Comparison of ENCODE assay signal across 17 cellular contexts in genomic region chr9:18920141-18920611, GRCh38.
"Had no signal": no experiment of that assay in that cellular context is flagged by ENCODE, and none has a peak within 500 bp of the region (broad histone marks: within the 10 kb centered on the region; RNA-seq: fewer than 3 reads in every experiment).

No MANE protein-coding gene starts in this region.

- H3K4me1 Mint-ChIP-seq: activated naive CD4-positive, alpha-beta T cell treated with anti-CD3 and anti-CD28 coated beads, Interleukin-2, amount 50 U/mL, for 24 hours had no signal

- H3K27me3 Mint-ChIP-seq: activated naive CD4-positive, alpha-beta T cell treated with anti-CD3 and anti-CD28 coated beads, Interleukin-2, amount 50 U/mL, for 24 hours; type B pancreatic cell had no signal

- H3K27ac ChIP-seq: dorsolateral prefrontal cortex had no signal

- H3K4me3 Mint-ChIP-seq: activated CD8-positive, alpha-beta T cell treated with anti-CD3 and anti-CD28 coated beads for 36 hours; activated naive CD4-positive, alpha-beta T cell treated with anti-CD3 and anti-CD28 coated beads, Interleukin-2, amount 50 U/mL, for 24 hours; activated T-cell treated with anti-CD3 and anti-CD28 coated beads, Interleukin-2, amount 50 U/mL, for 4 hours; endodermal cell; type B pancreatic cell; WTC11 had no signal

- ATAC-seq: activated CD8-positive, alpha-beta T cell treated with anti-CD3 and anti-CD28 coated beads for 36 hours; activated T-cell treated with anti-CD3 and anti-CD28 coated beads, Interleukin-2, amount 50 U/mL, for 4 hours; left cardiac atrium; stimulated activated naive CD8-positive, alpha-beta T cell treated with anti-CD3 and anti-CD28 coated beads, Interleukin-15, Interleukin-2, amounts not matched to agents 100 U/mL and 50 U/mL, for 24 hours; WTC11 had no signal

- H3K4me3 ChIP-seq: dorsolateral prefrontal cortex, smooth muscle cell had no signal

- H3K27ac Mint-ChIP-seq: activated CD8-positive, alpha-beta T cell treated with anti-CD3 and anti-CD28 coated beads for 36 hours; activated naive CD4-positive, alpha-beta T cell treated with anti-CD3 and anti-CD28 coated beads, Interleukin-2, amount 50 U/mL, for 24 hours; endodermal cell; type B pancreatic cell; WTC11 had no signal

- H3K27me3 ChIP-seq: dorsolateral prefrontal cortex had no signal

- H3K36me3 Mint-ChIP-seq: activated naive CD4-positive, alpha-beta T cell treated with anti-CD3 and anti-CD28 coated beads, Interleukin-2, amount 50 U/mL, for 24 hours; type B pancreatic cell; WTC11 had no signal

- DNase-seq: activated CD4-positive, alpha-beta T cell treated with anti-CD3 and anti-CD28 coated beads for 4 hours; activated CD8-positive, alpha-beta T cell treated with anti-CD3 and anti-CD28 coated beads for 36 hours; activated effector memory CD4-positive, alpha-beta T cell treated with Interleukin-2 at 50 U/mL for 16 hours; activated T-cell treated with anti-CD3 and anti-CD28 coated beads, Interleukin-2, amount 50 U/mL, for 4 hours; dorsolateral prefrontal cortex; endodermal cell; foreskin melanocyte; left cardiac atrium; midbrain; posterior cingulate gyrus; stimulated activated CD4-positive, alpha-beta T cell treated with anti-CD3 and anti-CD28 coated beads, Interleukin-4, amount 100 ng/mL, for 4 hours; stimulated activated CD8-positive, alpha-beta memory T cell treated with anti-CD3 and anti-CD28 coated beads, Interleukin-4, amount 100 ng/mL, for 48 hours; stimulated activated naive CD8-positive, alpha-beta T cell treated with anti-CD3 and anti-CD28 coated beads, Interleukin-15, Interleukin-2, amounts not matched to agents 100 U/mL and 50 U/mL, for 24 hours had no signal

- H3K9me3 Mint-ChIP-seq: activated CD8-positive, alpha-beta T cell treated with anti-CD3 and anti-CD28 coated beads for 36 hours; activated naive CD4-positive, alpha-beta T cell treated with anti-CD3 and anti-CD28 coated beads, Interleukin-2, amount 50 U/mL, for 24 hours; activated T-cell treated with anti-CD3 and anti-CD28 coated beads, Interleukin-2, amount 50 U/mL, for 4 hours; endodermal cell; type B pancreatic cell had no signal
